In genomic region chr6:84026721-84027164, GRCh38 we compare ENCODE assay signal across 11 cellular contexts. TPM values are rescaled to one million over a fixed set of nuclear protein-coding genes. Genes with fewer than 3 reads are reported as not detected.
A peak's percentile ranks its signal among the peaks of the same experiment; 100 is the strongest.
DNase-seq lines count a peak whose midpoint lies in the region; TF ChIP-seq lines count a peak whose summit lies in the region.
"Had no signal": no experiment of that assay in that cellular context is flagged by ENCODE, and none has a peak within 500 bp of the region (broad histone marks: within the 10 kb centered on the region; RNA-seq: fewer than 3 reads in every experiment).

No MANE protein-coding gene starts in this region.

- peaks cover 8% of the 10 kb centered on the region for H3K27me3 Mint-ChIP-seq in nephron progenitor cell (ENCODE audit: low read depth, poor library complexity)
- peaks cover 17% of the 10 kb centered on the region for H3K27me3 Mint-ChIP-seq in activated naive CD8-positive, alpha-beta T cell treated with anti-CD3 and anti-CD28 coated beads for 36 hours

- H3K27me3 ChIP-seq in MG63: no peaks in the 10 kb centered on the region

- no peaks in the 10 kb centered on the region for H3K36me3 ChIP-seq in MG63

- H3K27ac Mint-ChIP-seq in nephron progenitor cell: peak overlapping the region; percentile 17
- H3K27ac Mint-ChIP-seq in activated naive CD8-positive, alpha-beta T cell treated with anti-CD3 and anti-CD28 coated beads for 36 hours: no peak overlapping the region
- H3K27ac Mint-ChIP-seq: WTC11 had no signal

- H3K9me3 Mint-ChIP-seq in nephron progenitor cell: peaks cover 7% of the 10 kb centered on the region
- H3K9me3 Mint-ChIP-seq in activated naive CD8-positive, alpha-beta T cell treated with anti-CD3 and anti-CD28 coated beads for 36 hours: peaks cover 4% of the 10 kb centered on the region

- peaks cover 27% of the 10 kb centered on the region for H3K4me1 Mint-ChIP-seq in nephron progenitor cell
- no peaks in the 10 kb centered on the region for H3K4me1 Mint-ChIP-seq in activated naive CD8-positive, alpha-beta T cell treated with anti-CD3 and anti-CD28 coated beads for 36 hours
- H3K4me1 Mint-ChIP-seq: WTC11 had no signal

- TF ChIP-seq CTCF in nephron progenitor cell (IDR thresholded peaks at IDR 0.05): no peak

- H3K9me3 ChIP-seq in MG63: no peaks in the 10 kb centered on the region

- DNase-seq in AG08395 (ENCODE audit: low spot score): peak; percentile 9
- peak; percentile 29 for DNase-seq in MG63
- DNase-seq in cerebellar cortex (ENCODE audit: low spot score): peak; percentile 64
- no peak for DNase-seq in nephron progenitor cell
- DNase-seq in NCI-H187 treated with DMSO at 0.1 percent for 48 hours (lab: John Stamatoyannopoulos, UW): no peak
- DNase-seq in activated naive CD8-positive, alpha-beta T cell treated with anti-CD3 and anti-CD28 coated beads for 36 hours: no peak
- DNase-seq in NCI-H146 treated with DMSO at 0.1 percent for 48 hours (lab: John Stamatoyannopoulos, UW; ENCODE audit: unreplicated experiment): no peak
- no peak for DNase-seq in AG08396 (ENCODE audit: low spot score)
- DNase-seq: NCI-H2171 had no signal

- no peak overlapping the region for H3K4me3 ChIP-seq in MG63
- H3K4me3 ChIP-seq: coronary artery had no signal

- H3K36me3 Mint-ChIP-seq in nephron progenitor cell (ENCODE audit: low read depth): no peaks in the 10 kb centered on the region
- H3K36me3 Mint-ChIP-seq in activated naive CD8-positive, alpha-beta T cell treated with anti-CD3 and anti-CD28 coated beads for 36 hours: no peaks in the 10 kb centered on the region

- H3K4me3 Mint-ChIP-seq in nephron progenitor cell: no peak overlapping the region
- H3K4me3 Mint-ChIP-seq in activated naive CD8-positive, alpha-beta T cell treated with anti-CD3 and anti-CD28 coated beads for 36 hours: no peak overlapping the region
- H3K4me3 Mint-ChIP-seq: WTC11 had no signal

RNA-seq across cellular contexts. Expression of gene MRAP2, which starts 6.8 kb away (rescaled TPM):
- 3.1 and 3.5 TPM in 2 replicates for total RNA-seq in MG63 (2014; rRNA removed; shearing (Covaris generic); ENCODE audit: low replicate concordance)
- total RNA-seq in activated naive CD8-positive, alpha-beta T cell treated with anti-CD3 and anti-CD28 coated beads for 36 hours: not detected

Comparison
In these comparisons a context has a peak if more than half of its experiments do, and no peak if none do; other contexts are left out.
1. DNase-seq: peak in AG08395 (single experiment), MG63 (single experiment) and cerebellar cortex (single experiment); none in nephron progenitor cell (single experiment), NCI-H187 treated with DMSO at 0.1 percent for 48 hours (single experiment), activated naive CD8-positive, alpha-beta T cell treated with anti-CD3 and anti-CD28 coated beads for 36 hours (single experiment), NCI-H146 treated with DMSO at 0.1 percent for 48 hours (single experiment) and AG08396 (single experiment).